Comparison of ENCODE assay signal across 10 cellular contexts in genomic region chr12:46450279-46450748, GRCh38.
DNase-seq lines count a peak whose midpoint lies in the region; ATAC-seq and TF ChIP-seq lines count a peak whose summit lies in the region.
"Had no signal": no experiment of that assay in that cellular context is flagged by ENCODE, and none has a peak within 500 bp of the region (broad histone marks: within the 10 kb centered on the region; RNA-seq: fewer than 3 reads in every experiment).

No MANE protein-coding gene starts in this region.

- CTCF ChIA-PET in Panc1 (lab: Charles Lee) = interaction anchor here (0.6 kb wide), 1 partner anchor 218 kb away, joined by 3 read pairs; no protein-coding TSS in a partner anchor

- TF ChIP-seq POLR2A in ovary (IDR thresholded peaks at IDR 0.05) = no peak

- in situ Hi-C loops in Panc1 (cut with HindIII; ENCODE audit: low pct_unique_long_range_greater_than_20kb, low sequenced_read_pairs) = no loop called here

- H3K4me3 ChIP-seq in Panc1 (ENCODE audit: low read depth in 2 of 2, low read length in 2 of 2) (no peak overlapping the region), ovary (no peak overlapping the region)
- H3K4me3 ChIP-seq: skin epidermis had no signal

- no peak for TF ChIP-seq EP300 in ovary (IDR thresholded peaks at IDR 0.05)

- no TSS peak for BruUV-seq in Panc1 (replicated peaks; lab: Mats Ljungman, UMichigan)

- H3K4me1 ChIP-seq in Panc1 (ENCODE audit: control insufficient read depth, insufficient read depth, low read length) (peaks cover 49% of the 10 kb centered on the region), ovary (ENCODE audit: insufficient read depth) (peaks cover 11% of the 10 kb centered on the region)

- WGBS in ovary, 3 donors = 10 to 37% (median 21%) methylated on average over 1 of the region's 1 CpG

- TF ChIP-seq CTCF in Panc1 (IDR thresholded peaks at IDR 0.05) (no peak), ovary (IDR thresholded peaks at IDR 0.05) (no peak)

- ATAC-seq in Panc1 = peak; percentile 57
- peak; percentile 19 for ATAC-seq in esophagus mucosa
- no peak for ATAC-seq in GM19351 (IDR thresholded peaks at IDR 0.05; ENCODE audit: unreplicated experiment)

- DNase-seq in Daoy (ENCODE audit: low read depth) (peak; percentile 49), Panc1 (ENCODE audit: low read depth, low spot score) (no peak), ovary (peak; percentile 54 to 74 (median 62)), D341Med (ENCODE audit: low spot score) (no peak), cerebellum (ENCODE audit: low spot score) (no peak)
- DNase-seq in stimulated activated CD4-positive, alpha-beta T cell treated with anti-CD3 and anti-CD28 coated beads, Interleukin-15, amount 100 ng/mL, for 24 hours = no peak
- DNase-seq: activated CD4-positive, CD25-positive, alpha-beta regulatory T cell treated with anti-CD3 and anti-CD28 coated beads, Interleukin-2, amount 50 U/mL, for 72 hours had no signal

- no peaks in the 10 kb centered on the region for H3K27me3 ChIP-seq in Panc1 (ENCODE audit: control insufficient read depth, insufficient read depth, low read length)
- H3K27me3 ChIP-seq in ovary = no peaks in the 10 kb centered on the region

- H3K27ac ChIP-seq in Panc1 (ENCODE audit: low read length) (peak overlapping the region; percentile 83), ovary (no peak overlapping the region)

- H3K9me3 ChIP-seq in Panc1 (ENCODE audit: control insufficient read depth, insufficient read depth, low read depth, low read length) (no peaks in the 10 kb centered on the region), ovary (no peaks in the 10 kb centered on the region)

- intact Hi-C loops in Panc1 (cut with micrococcal nuclease; ENCODE audit: unreplicated experiment) = no loop called here
- intact Hi-C loops in ovary (cut with DNase I) = no loop called here

- POLR2A ChIA-PET in Panc1 (lab: Charles Lee) = interaction anchor here (0.5 kb wide), 1 partner anchor 1098 kb away, joined by 3 read pairs; no protein-coding TSS in a partner anchor

- H3K36me3 ChIP-seq in Panc1 (ENCODE audit: control insufficient read depth, insufficient read depth, low read length) (no peaks in the 10 kb centered on the region), ovary (no peaks in the 10 kb centered on the region)

Comparison
In these comparisons a context has a peak if more than half of its experiments do, and no peak if none do; other contexts are left out.
1. DNase-seq: peak in Daoy (single experiment) and ovary (5 of 5); none in Panc1 (single experiment), D341Med (single experiment), stimulated activated CD4-positive, alpha-beta T cell treated with anti-CD3 and anti-CD28 coated beads, Interleukin-15, amount 100 ng/mL, for 24 hours (single experiment) and cerebellum (single experiment).